Comparison of ENCODE assay signal across 1 cellular context in the genomic region with DNA sequence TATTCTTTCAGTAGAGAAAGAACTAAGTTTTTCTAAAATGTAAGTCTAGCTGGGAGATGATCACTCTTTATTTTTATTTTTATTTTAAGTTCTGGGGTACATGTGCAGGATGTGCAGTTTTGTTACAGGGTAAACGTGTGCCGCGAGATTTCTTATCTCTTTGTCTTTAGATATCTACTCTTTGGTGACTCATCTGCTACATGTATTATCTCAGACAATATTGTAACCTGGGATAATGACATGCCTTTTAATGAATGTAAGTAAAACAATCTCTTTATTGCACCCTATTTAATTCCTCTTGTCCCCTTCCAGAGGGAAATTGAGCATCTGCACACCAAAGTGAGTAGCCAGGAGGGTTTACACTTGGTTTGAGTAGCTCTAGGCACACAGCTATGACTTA.
A peak's percentile ranks its signal among the peaks of the same experiment; 100 is the strongest.
TF ChIP-seq lines count a peak whose summit lies in the region.

No MANE protein-coding gene starts in this region.

TF ChIP-seq in K562, 482 proteins besides CTCF, POLR2A, EP300 and RAD21:
- peak; percentile 77 for TF ChIP-seq SOX6 (IDR thresholded peaks at IDR 0.05)
- TF ChIP-seq, protein P1, sequence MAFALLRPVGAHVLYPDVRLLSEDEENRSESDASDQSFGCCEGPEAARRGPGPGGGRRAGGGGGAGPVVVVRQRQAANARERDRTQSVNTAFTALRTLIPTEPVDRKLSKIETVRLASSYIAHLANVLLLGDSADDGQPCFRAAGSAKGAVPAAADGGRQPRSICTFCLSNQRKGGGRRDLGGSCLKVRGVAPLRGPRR (CRISPR knock-in tag; IDR thresholded peaks at IDR 0.05) = no peak
- TF ChIP-seq DPF2 (IDR thresholded peaks at IDR 0.05) = peak; percentile 30; the same call in 1 of the 2 replicates
- no peak for TF ChIP-seq CHCHD3 (CRISPR knock-in tag; IDR thresholded peaks at IDR 0.05)
- TF ChIP-seq FOSL1 (tag; conservative IDR thresholded peaks at IDR 0.05) = peak; percentile 83
- no peak for TF ChIP-seq SMARCC2 (IDR thresholded peaks at IDR 0.05; ENCODE audit: low read depth)
- TF ChIP-seq, protein P2, sequence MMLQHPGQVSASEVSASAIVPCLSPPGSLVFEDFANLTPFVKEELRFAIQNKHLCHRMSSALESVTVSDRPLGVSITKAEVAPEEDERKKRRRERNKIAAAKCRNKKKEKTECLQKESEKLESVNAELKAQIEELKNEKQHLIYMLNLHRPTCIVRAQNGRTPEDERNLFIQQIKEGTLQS (IDR thresholded peaks at IDR 0.05) = peak; percentile 65
- TF ChIP-seq, protein P2 (CRISPR knock-in tag; conservative IDR thresholded peaks at IDR 0.05) = no peak
- TF ChIP-seq HIVEP1 (CRISPR knock-in tag; IDR thresholded peaks at IDR 0.05) = no peak
- TF ChIP-seq ARID1B (IDR thresholded peaks at IDR 0.05) = peak; percentile 61
- TF ChIP-seq JUND (IDR thresholded peaks at IDR 0.05; ENCODE audit: borderline replicate concordance, low read depth, low read length) = peak; percentile 84
- TF ChIP-seq JUND (tag; IDR thresholded peaks at IDR 0.05; ENCODE audit: borderline replicate concordance, low read depth, low read length) = peak; percentile 73
- peak; percentile 47 for TF ChIP-seq CBFA2T3 (IDR thresholded peaks at IDR 0.05)
- no peak for TF ChIP-seq TOE1 (IDR thresholded peaks at IDR 0.05; ENCODE audit: borderline replicate concordance)
- TF ChIP-seq TOE1 (CRISPR knock-in tag; IDR thresholded peaks at IDR 0.05; ENCODE audit: borderline replicate concordance, low read depth) = no peak
- no peak for TF ChIP-seq TARDBP (IDR thresholded peaks at IDR 0.05)
- TF ChIP-seq SMARCE1 (IDR thresholded peaks at IDR 0.05) = peak; percentile 54; the same call in 1 of the 2 replicates
- TF ChIP-seq TBP (optimal IDR thresholded peaks at IDR 0.05; ENCODE audit: low read depth, low read length) = no peak
TF ChIP-seq in K562: peak in this region for 8.
